In genomic region chr7:22822486-22823141, GRCh38 we compare ENCODE assay signal across 8 cellular contexts. TPM values are rescaled to one million over a fixed set of nuclear protein-coding genes. Genes with fewer than 3 reads are reported as not detected.
DNase-seq lines count a peak whose midpoint lies in the region; ATAC-seq, FAIRE-seq and TF ChIP-seq lines count a peak whose summit lies in the region.

Gene TOMM7, minus strand, starts transcription at chr7:22822849. Its CDS starts 70 bp downstream, at chr7:22822779.

- TF ChIP-seq CTCF in BJ (IDR thresholded peaks at IDR 0.05; ENCODE audit: insufficient read depth, low read depth, low read length): no peak

- H3K36me3 ChIP-seq in BJ (ENCODE audit: control insufficient read depth, insufficient read depth, low read length): no peaks in the 10 kb centered on the region

- CTCF ChIA-PET in BJ (lab: Yijun Ruan, JAX): interaction anchor here (0.6 to 1.7 kb wide), 5 partner anchors 11 to 264 kb away, joined by 3 to 10 read pairs (median 3); no protein-coding TSS in a partner anchor

- ATAC-seq in HG03457 (IDR thresholded peaks at IDR 0.05; ENCODE audit: unreplicated experiment): peak; percentile 69

- peak; percentile 99 for FAIRE-seq in GM19239 (lab: Jason Lieb, UNC)

- peak within 1 kb of the TSS; percentile 30 for H3K27ac ChIP-seq in cingulate gyrus (ENCODE audit: low read depth, low read length)

- H3K4me3 ChIP-seq in BJ (ENCODE audit: low read depth, low read length): peak within 1 kb of the TSS; percentile 67

- POLR2A ChIA-PET in BJ (lab: Charles Lee): interaction anchor here (0.5 kb wide), 1 partner anchor 284 kb away, joined by 3 read pairs; no protein-coding TSS in a partner anchor

- peak; percentile 87 for DNase-seq in BJ (ENCODE audit: low read depth)
- DNase-seq in GM19239 (ENCODE audit: insufficient read length, low spot score): peak; percentile 87
- peak; percentile 87 for DNase-seq in NCI-H524 treated with DMSO at 0.1 percent for 48 hours (lab: John Stamatoyannopoulos, UW)
- DNase-seq in activated CD4-positive, alpha-beta T cell treated with anti-CD3 and anti-CD28 coated beads for 4 hours: peak; percentile 84 to 88
- DNase-seq in kidney glomerular epithelial cell (lab: John Stamatoyannopoulos, UW): peak; percentile 93
- DNase-seq in stimulated activated CD4-positive, alpha-beta T cell treated with anti-CD3 and anti-CD28 coated beads, Interleukin-1b, Interleukin-23, amount 100 ng/mL, for 1 hour (ENCODE audit: low read depth in 2 of 2): peak; percentile 63 to 71

- peaks cover 1% of the 10 kb centered on the region; the same call in 1 of the 2 replicates for H3K27me3 ChIP-seq in BJ (ENCODE audit: control insufficient read depth, insufficient read depth, low read length)

RNA-seq across cellular contexts. Expression of gene TOMM7, which starts in this region (rescaled TPM):
- polyA plus RNA-seq in BJ (2011; rRNA removed): 346 and 1,232 TPM in 2 replicates
- 96.3 and 194 TPM in 2 replicates for polyA minus RNA-seq in BJ (2011; rRNA and poly(A)+ RNA removed)

Comparison
In these comparisons a context has a peak if more than half of its experiments do, and no peak if none do; other contexts are left out.
1. Peak in every context shown above with its lines: DNase-seq, ATAC-seq, H3K4me3 ChIP-seq and H3K27ac ChIP-seq.